Comparison of ENCODE assay signal across 8 cellular contexts in the genomic region with DNA sequence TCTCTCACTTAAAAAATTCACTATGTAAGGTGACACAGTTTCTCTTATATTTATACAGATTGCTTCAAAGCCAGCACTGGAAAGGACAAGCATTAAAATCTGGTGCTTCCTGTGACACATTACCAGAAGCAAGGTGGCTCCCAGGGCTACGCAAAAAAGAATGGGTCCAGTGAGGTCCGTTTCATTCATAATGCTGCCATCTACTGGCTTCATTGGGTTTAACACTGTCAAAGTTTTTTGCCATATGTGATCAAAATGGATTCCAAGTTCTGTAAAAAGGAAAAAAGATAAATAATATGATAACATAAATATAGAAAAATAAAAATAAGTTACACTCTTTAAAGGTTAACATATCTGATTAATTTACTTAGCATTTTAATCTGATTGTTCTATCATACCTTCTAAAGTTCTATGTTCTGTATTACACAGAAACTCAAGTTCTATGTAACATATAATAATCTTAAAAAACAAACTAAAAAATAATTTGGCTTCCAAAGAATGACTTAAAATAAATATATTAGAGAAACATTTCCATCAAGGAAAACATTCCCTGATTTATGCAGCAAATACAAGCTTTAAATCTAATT. TPM values are rescaled to one million over a fixed set of nuclear protein-coding genes. Genes with fewer than 3 reads are reported as not detected.
A peak's percentile ranks its signal among the peaks of the same experiment; 100 is the strongest.
DNase-seq lines count a peak whose midpoint lies in the region; ATAC-seq and TF ChIP-seq lines count a peak whose summit lies in the region.

No MANE protein-coding gene starts in this region.

- no peak overlapping the region for H2AFZ ChIP-seq in HCT116 (ENCODE audit: low read depth, low read length, poor library complexity, severe bottlenecking)

- POLR2A ChIA-PET in HCT116 (lab: Charles Lee): no interaction called here

- DNase-seq in activated naive CD4-positive, alpha-beta T cell treated with Interleukin-2 at 50 U/mL for 16 hours: peak; percentile 18
- no peak for DNase-seq in activated naive CD4-positive, alpha-beta T cell (lab: John Stamatoyannopoulos, UW)
- DNase-seq in HCT116 (ENCODE audit: low read depth, low spot score): peak; percentile 35
- DNase-seq in Kasumi-1 (lab: John Stamatoyannopoulos, UW): peak; percentile 70 to 72
- peak; percentile 36 to 75 for DNase-seq in SJCRH30
- peak; percentile 84 for DNase-seq in inferior parietal cortex (ENCODE audit: extremely low spot score)
- DNase-seq in stimulated activated CD4-positive, alpha-beta T cell treated with anti-CD3 and anti-CD28 coated beads, Interleukin-2, amount 100 ng/mL, for 24 hours: peak; percentile 20 to 27

- H3K27ac Mint-ChIP-seq in brain: no peak overlapping the region

- H3K9me2 ChIP-seq in HCT116 (ENCODE audit: insufficient read depth): no peaks in the 10 kb centered on the region

- no peaks in the 10 kb centered on the region for H4K20me1 ChIP-seq in HCT116 (ENCODE audit: insufficient read depth)

- H3K4me3 ChIP-seq in HCT116 (replicated peaks in 1 of 2; ENCODE audit: low read depth in 1 of 2, low read length in 2 of 2) (no peak overlapping the region), SJCRH30 (no peak overlapping the region)

- no peaks in the 10 kb centered on the region for H3K27me3 ChIP-seq in HCT116 (ENCODE audit: insufficient read depth, low read length)
- peaks cover 6% of the 10 kb centered on the region for H3K27me3 ChIP-seq in SJCRH30

- H3K4me2 ChIP-seq in HCT116 (ENCODE audit: low read length): no peak overlapping the region

- H3K9me3 ChIP-seq in HCT116 (ENCODE audit: control insufficient read depth in 1 of 2, insufficient read depth in 1 of 2, low read depth in 1 of 2, low read length in 2 of 2) (no peaks in the 10 kb centered on the region), SJCRH30 (replicated peaks) (no peaks in the 10 kb centered on the region)

- CTCF ChIA-PET in HCT116 (lab: Charles Lee): no interaction called here

- H3K27ac ChIP-seq in HCT116 (ENCODE audit: low read depth, low read length) (no peak overlapping the region), SJCRH30 (no peak overlapping the region)

- RAD21 ChIA-PET in HCT116 (lab: Charles Lee; ENCODE audit: low non-redundant PET in 1 of 2, low total read pairs in 2 of 2, uncharacterized antibody in 2 of 2, unreplicated experiment in 2 of 2): no interaction called here

- no peaks in the 10 kb centered on the region for H3K4me1 ChIP-seq in HCT116 (ENCODE audit: control insufficient read depth in 1 of 2, insufficient read depth in 2 of 2, low read length in 2 of 2)
- H3K4me1 ChIP-seq in SJCRH30: no peaks in the 10 kb centered on the region

- no peak for TF ChIP-seq POLR2A in HCT116 (IDR thresholded peaks at IDR 0.05; ENCODE audit: borderline replicate concordance, extremely low read depth, insufficient read depth, insufficient read length)

- TF ChIP-seq CTCF in HCT116 (IDR thresholded peaks at IDR 0.05 in 2 of 3, conservative IDR thresholded peaks at IDR 0.05 in 1 of 3; ENCODE audit: borderline replicate concordance in 1 of 3, insufficient read depth in 1 of 3, low read depth in 2 of 3, low read length in 2 of 3) (peak; percentile 21 to 63 (median 56); a peak in 4 of 6 replicates), brain (conservative IDR thresholded peaks at IDR 0.05) (peak; percentile 71 to 83)

- H3K36me3 ChIP-seq in HCT116 (ENCODE audit: control insufficient read depth in 1 of 2, insufficient read depth in 2 of 2, low read length in 2 of 2) (no peaks in the 10 kb centered on the region), SJCRH30 (no peaks in the 10 kb centered on the region)

- H3K27me3 Mint-ChIP-seq in brain: peaks cover 3% of the 10 kb centered on the region

- intact Hi-C loops in HCT116 (cut with micrococcal nuclease): loop anchor here (1.0 kb wide), 1 partner anchor 1497 kb away; no protein-coding TSS in a partner anchor

- H3K4me1 Mint-ChIP-seq in brain: peaks cover 4% of the 10 kb centered on the region

- no peaks in the 10 kb centered on the region for H3K36me3 Mint-ChIP-seq in brain

- no peaks in the 10 kb centered on the region for H3K9me3 Mint-ChIP-seq in brain

- no peaks in the 10 kb centered on the region for H3K79me2 ChIP-seq in HCT116 (ENCODE audit: insufficient read depth, low read length)

- TF ChIP-seq RAD21 in HCT116 (IDR thresholded peaks at IDR 0.05; ENCODE audit: low read depth): peak; percentile 57

- no peak overlapping the region for H3K4me3 Mint-ChIP-seq in brain

- BruUV-seq in HCT116 (replicated peaks; lab: Mats Ljungman, UMichigan): no TSS peak

- no peak overlapping the region for H3K9ac ChIP-seq in HCT116 (ENCODE audit: low read length)

- ATAC-seq in HCT116: peak; percentile 80

TF ChIP-seq in HCT116, 20 proteins besides CTCF, POLR2A, EP300 and RAD21:
- TF ChIP-seq ZNF274 (IDR thresholded peaks at IDR 0.05; ENCODE audit: low read depth, low read length): no peak
- no peak for TF ChIP-seq SRF (IDR thresholded peaks at IDR 0.05; ENCODE audit: low read depth)
- TF ChIP-seq TCF7L2 (IDR thresholded peaks at IDR 0.05; ENCODE audit: borderline replicate concordance, extremely low read depth, insufficient read depth, insufficient read length): no peak
- no peak for TF ChIP-seq POLR2AphosphoS5 (IDR thresholded peaks at IDR 0.05; ENCODE audit: low read depth, low read length)
- no peak for TF ChIP-seq EZH2 (IDR thresholded peaks at IDR 0.05)
- no peak for TF ChIP-seq CBX3 (IDR thresholded peaks at IDR 0.05; ENCODE audit: low read depth)
- TF ChIP-seq EGR1 (IDR thresholded peaks at IDR 0.05; ENCODE audit: low read depth): no peak
- no peak for TF ChIP-seq ZFX (IDR thresholded peaks at IDR 0.05)
- TF ChIP-seq, protein P1, sequence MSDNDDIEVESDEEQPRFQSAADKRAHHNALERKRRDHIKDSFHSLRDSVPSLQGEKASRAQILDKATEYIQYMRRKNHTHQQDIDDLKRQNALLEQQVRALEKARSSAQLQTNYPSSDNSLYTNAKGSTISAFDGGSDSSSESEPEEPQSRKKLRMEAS (IDR thresholded peaks at IDR 0.05): no peak
- TF ChIP-seq JUND (IDR thresholded peaks at IDR 0.05): no peak
- TF ChIP-seq, protein P2, sequence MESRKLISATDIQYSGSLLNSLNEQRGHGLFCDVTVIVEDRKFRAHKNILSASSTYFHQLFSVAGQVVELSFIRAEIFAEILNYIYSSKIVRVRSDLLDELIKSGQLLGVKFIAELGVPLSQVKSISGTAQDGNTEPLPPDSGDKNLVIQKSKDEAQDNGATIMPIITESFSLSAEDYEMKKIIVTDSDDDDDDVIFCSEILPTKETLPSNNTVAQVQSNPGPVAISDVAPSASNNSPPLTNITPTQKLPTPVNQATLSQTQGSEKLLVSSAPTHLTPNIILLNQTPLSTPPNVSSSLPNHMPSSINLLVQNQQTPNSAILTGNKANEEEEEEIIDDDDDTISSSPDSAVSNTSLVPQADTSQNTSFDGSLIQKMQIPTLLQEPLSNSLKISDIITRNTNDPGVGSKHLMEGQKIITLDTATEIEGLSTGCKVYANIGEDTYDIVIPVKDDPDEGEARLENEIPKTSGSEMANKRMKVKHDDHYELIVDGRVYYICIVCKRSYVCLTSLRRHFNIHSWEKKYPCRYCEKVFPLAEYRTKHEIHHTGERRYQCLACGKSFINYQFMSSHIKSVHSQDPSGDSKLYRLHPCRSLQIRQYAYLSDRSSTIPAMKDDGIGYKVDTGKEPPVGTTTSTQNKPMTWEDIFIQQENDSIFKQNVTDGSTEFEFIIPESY (IDR thresholded peaks at IDR 0.05; ENCODE audit: extremely low read depth, insufficient replicate concordance, low read length): no peak
TF ChIP-seq in HCT116: peak in this region for 0.

RNA-seq across cellular contexts. Expression of gene YIPF7, which starts 22.1 kb away (rescaled TPM):
- total RNA-seq in HCT116 (2021; ENCODE audit: unreplicated experiment): not detected
- polyA plus RNA-seq in HCT116 (2012): 0.06 TPM in 1 of 2 replicates, not detected in the other
- not detected in 2 replicates for total RNA-seq in SJCRH30 (2014; rRNA removed; shearing (Covaris generic))
- not detected for polyA plus RNA-seq in brain (ENCODE audit: insufficient read depth, low read depth, low replicate concordance)

RNA-seq across cellular contexts. Expression of gene GUF1, which starts 48.8 kb away (rescaled TPM):
- 30.5 TPM for total RNA-seq in HCT116 (2021; ENCODE audit: unreplicated experiment)
- 7.4 and 11.4 TPM in 2 replicates for polyA plus RNA-seq in HCT116 (2012)
- total RNA-seq in SJCRH30 (2014; rRNA removed; shearing (Covaris generic)): 41.8 and 44.5 TPM in 2 replicates
- polyA plus RNA-seq in brain (ENCODE audit: insufficient read depth, low read depth, low replicate concordance): 10.8 TPM

Comparison
In these comparisons a context has a peak if more than half of its experiments do, and no peak if none do; other contexts are left out.
1. DNase-seq: peak in activated naive CD4-positive, alpha-beta T cell treated with Interleukin-2 at 50 U/mL for 16 hours (single experiment), HCT116 (single experiment), Kasumi-1 (2 of 2), SJCRH30 (2 of 2), inferior parietal cortex (single experiment) and stimulated activated CD4-positive, alpha-beta T cell treated with anti-CD3 and anti-CD28 coated beads, Interleukin-2, amount 100 ng/mL, for 24 hours (2 of 2); none in activated naive CD4-positive, alpha-beta T cell (0 of 4).